12 cellular contexts compared by ENCODE assay signal in genomic region chr22:30943368-30943767, GRCh38. TPM values are rescaled to one million over a fixed set of nuclear protein-coding genes. Genes with fewer than 3 reads are reported as not detected.
A peak's percentile ranks its signal among the peaks of the same experiment; 100 is the strongest.
DNase-seq lines count a peak whose midpoint lies in the region; ATAC-seq lines count a peak whose summit lies in the region.
"Had no signal": no experiment of that assay in that cellular context is flagged by ENCODE, and none has a peak within 500 bp of the region (broad histone marks: within the 10 kb centered on the region; RNA-seq: fewer than 3 reads in every experiment).

No MANE protein-coding gene starts in this region.

- no peaks in the 10 kb centered on the region for H3K9me3 Mint-ChIP-seq in T-helper 2 cell treated with Interferon-gamma antibody and Interleukin-4, amounts not matched to agents 5 μg/mL and 100 μg/mL, for 36 hours
- H3K9me3 Mint-ChIP-seq: GM23338 had no signal

- peak overlapping the region; percentile 70 for H3K27ac Mint-ChIP-seq in T-helper 2 cell treated with Interferon-gamma antibody and Interleukin-4, amounts not matched to agents 5 μg/mL and 100 μg/mL, for 36 hours
- H3K27ac Mint-ChIP-seq: GM23338 had no signal

- no peak overlapping the region for H3K4me3 ChIP-seq in Jurkat, Clone E6-1 (ENCODE audit: low read length)
- H3K4me3 ChIP-seq: GM23338 had no signal

- DNase-seq in Jurkat, Clone E6-1 (ENCODE audit: low read depth, low spot score): peak; percentile 78
- no peak for DNase-seq in T-helper 2 cell treated with Interferon-gamma antibody and Interleukin-4, amounts not matched to agents 5 μg/mL and 100 μg/mL, for 36 hours (ENCODE audit: low spot score)
- peak; percentile 59 for DNase-seq in activated effector memory CD4-positive, alpha-beta T cell treated with Interleukin-2 at 50 U/mL for 16 hours
- peak; percentile 22 for DNase-seq in stimulated activated CD4-positive, alpha-beta T cell treated with anti-CD3 and anti-CD28 coated beads, Interleukin-2, amount 100 ng/mL, for 4 hours (ENCODE audit: low read depth)
- no peak for DNase-seq in NCI-H1092 treated with DMSO at 0.1 percent for 48 hours (lab: John Stamatoyannopoulos, UW)
- DNase-seq: IMR-90, NCI-H1436 treated with DMSO at 0.1 percent for 48 hours, NCI-H526 had no signal

- no peaks in the 10 kb centered on the region for H3K27me3 Mint-ChIP-seq in T-helper 2 cell treated with Interferon-gamma antibody and Interleukin-4, amounts not matched to agents 5 μg/mL and 100 μg/mL, for 36 hours (ENCODE audit: low read depth)

- H3K36me3 Mint-ChIP-seq in T-helper 2 cell treated with Interferon-gamma antibody and Interleukin-4, amounts not matched to agents 5 μg/mL and 100 μg/mL, for 36 hours (ENCODE audit: low read depth): peaks cover 67% of the 10 kb centered on the region

- peaks cover 30% of the 10 kb centered on the region for H3K4me1 Mint-ChIP-seq in T-helper 2 cell treated with Interferon-gamma antibody and Interleukin-4, amounts not matched to agents 5 μg/mL and 100 μg/mL, for 36 hours (ENCODE audit: low read depth)
- H3K4me1 Mint-ChIP-seq: CD14-positive monocyte, GM23338 had no signal

- H3K4me3 Mint-ChIP-seq in T-helper 2 cell treated with Interferon-gamma antibody and Interleukin-4, amounts not matched to agents 5 μg/mL and 100 μg/mL, for 36 hours: peak overlapping the region; percentile 27
- H3K4me3 Mint-ChIP-seq: CD14-positive monocyte, GM23338 had no signal

- ATAC-seq in HG03280 (IDR thresholded peaks at IDR 0.05; ENCODE audit: unreplicated experiment) (no peak), HG02798 (IDR thresholded peaks at IDR 0.05; ENCODE audit: poor library complexity, unreplicated experiment) (no peak)
- ATAC-seq: GM23338 had no signal

RNA-seq across cellular contexts. Expression of gene MORC2, which starts 25.2 kb away (rescaled TPM):
- 29.3 TPM for polyA plus RNA-seq in Jurkat, Clone E6-1 (2012; ENCODE audit: insufficient read depth, insufficient read length)

RNA-seq across cellular contexts. Expression of gene TUG1, which starts 25.7 kb away (rescaled TPM):
- polyA plus RNA-seq in Jurkat, Clone E6-1 (2012; ENCODE audit: insufficient read depth, insufficient read length): 53.5 TPM

Comparison
In these comparisons a context has a peak if more than half of its experiments do, and no peak if none do; other contexts are left out.
1. DNase-seq: peak in Jurkat, Clone E6-1 (single experiment), activated effector memory CD4-positive, alpha-beta T cell treated with Interleukin-2 at 50 U/mL for 16 hours (single experiment) and stimulated activated CD4-positive, alpha-beta T cell treated with anti-CD3 and anti-CD28 coated beads, Interleukin-2, amount 100 ng/mL, for 4 hours (single experiment); none in T-helper 2 cell treated with Interferon-gamma antibody and Interleukin-4, amounts not matched to agents 5 μg/mL and 100 μg/mL, for 36 hours (single experiment) and NCI-H1092 treated with DMSO at 0.1 percent for 48 hours (single experiment).